Comparison of ENCODE assay signal across 8 cellular contexts in genomic region chr6:46014511-46015118, GRCh38. TPM values are rescaled to one million over a fixed set of nuclear protein-coding genes. Genes with fewer than 3 reads are reported as not detected.
A peak's percentile ranks its signal among the peaks of the same experiment; 100 is the strongest.
DNase-seq lines count a peak whose midpoint lies in the region; ATAC-seq and TF ChIP-seq lines count a peak whose summit lies in the region.

No MANE protein-coding gene starts in this region.

- no peaks in the 10 kb centered on the region for H3K36me3 ChIP-seq in adipocyte (ENCODE audit: control insufficient read depth, insufficient read depth, low read length, severe bottlenecking)
- H3K36me3 ChIP-seq in liver (ENCODE audit: control insufficient read depth in 4 of 4, insufficient read depth in 3 of 4, low read depth in 1 of 4, low read length in 3 of 4): no peaks in the 10 kb centered on the region
- no peaks in the 10 kb centered on the region for H3K36me3 ChIP-seq in stomach smooth muscle (ENCODE audit: control insufficient read depth in 2 of 2, insufficient read depth in 2 of 2, low read length in 2 of 2)

- H3K27ac ChIP-seq in liver (ENCODE audit: low read depth in 1 of 2, low read length in 2 of 2) (no peak overlapping the region), stomach smooth muscle (ENCODE audit: low read length) (no peak overlapping the region)

- H3K9me3 ChIP-seq in adipocyte (ENCODE audit: control insufficient read depth, low read length): peaks cover 14% of the 10 kb centered on the region
- peaks cover 0 to 11% (median 0%) of the 10 kb centered on the region in 4 donors for H3K9me3 ChIP-seq in liver (ENCODE audit: control insufficient read depth in 4 of 4, low read length in 3 of 4)
- H3K9me3 ChIP-seq in stomach smooth muscle (ENCODE audit: control insufficient read depth in 2 of 2, low read length in 2 of 2): no peaks in the 10 kb centered on the region

- 26% methylated on average over 21 of the region's 21 CpGs for WGBS in liver

- H3K27me3 ChIP-seq in adipocyte (replicated peaks; ENCODE audit: control insufficient read depth, insufficient read depth, low read length): peaks cover 54% of the 10 kb centered on the region
- peaks cover 0 to 8% (median under 1%) of the 10 kb centered on the region in 4 donors for H3K27me3 ChIP-seq in liver (ENCODE audit: control insufficient read depth in 4 of 4, insufficient read depth in 4 of 4, low read length in 3 of 4)
- H3K27me3 ChIP-seq in stomach smooth muscle (ENCODE audit: control insufficient read depth in 1 of 2, insufficient read depth in 2 of 2, low read length in 2 of 2): peaks cover 21 to 42% of the 10 kb centered on the region in 2 donors

- peaks cover 10% of the 10 kb centered on the region for H3K4me1 ChIP-seq in adipocyte (ENCODE audit: control insufficient read depth, insufficient read depth, low read length)
- peaks cover 0 to 14% (median 9%) of the 10 kb centered on the region in 4 donors for H3K4me1 ChIP-seq in liver (ENCODE audit: control insufficient read depth in 4 of 4, insufficient read depth in 4 of 4, low read length in 3 of 4)
- peaks cover 7% of the 10 kb centered on the region for H3K4me1 ChIP-seq in stomach smooth muscle (ENCODE audit: control insufficient read depth, insufficient read depth, low read length)

- ATAC-seq in GM21360 (IDR thresholded peaks at IDR 0.05; ENCODE audit: unreplicated experiment) (no peak), GM21526 (IDR thresholded peaks at IDR 0.05; ENCODE audit: low FRiP score, unreplicated experiment) (no peak)

- no peak for TF ChIP-seq RAD21 in liver (IDR thresholded peaks at IDR 0.05)

- H3K9ac ChIP-seq in adipocyte (ENCODE audit: low read length): no peak overlapping the region
- no peak overlapping the region for H3K9ac ChIP-seq in liver (ENCODE audit: low read depth in 1 of 2, low read length in 2 of 2)
- no peak overlapping the region for H3K9ac ChIP-seq in stomach smooth muscle (ENCODE audit: low read length in 2 of 2)

- TF ChIP-seq CTCF in liver (IDR thresholded peaks at IDR 0.05; ENCODE audit: low read depth, low read length, missing input control): no peak

- H3K4me3 ChIP-seq in adipocyte (ENCODE audit: low read length) (peak overlapping the region; percentile 64), liver (ENCODE audit: low read depth in 1 of 3, low read length in 3 of 3) (peak overlapping the region in 2 of 3 donors; percentile 4 to 57), stomach smooth muscle (ENCODE audit: low read length in 2 of 2) (peak overlapping the region; percentile 48 to 71)

- DNase-seq in NCI-H748 (lab: John Stamatoyannopoulos, UW; ENCODE audit: unreplicated experiment) (peak; percentile 23), NCI-H748 treated with DMSO at 0.1 percent for 48 hours (lab: John Stamatoyannopoulos, UW) (no peak), adipocyte (ENCODE audit: low read depth) (no peak), CD1c-positive myeloid dendritic cell (ENCODE audit: extremely low spot score) (no peak)

TF ChIP-seq in liver, 16 proteins besides CTCF, POLR2A, EP300 and RAD21:
- TF ChIP-seq REST (IDR thresholded peaks at IDR 0.05): no peak
- no peak for TF ChIP-seq SP1 (IDR thresholded peaks at IDR 0.05)
- no peak for TF ChIP-seq GABPA (IDR thresholded peaks at IDR 0.05 in 1 of 2, conservative IDR thresholded peaks at IDR 0.05 in 1 of 2)
- TF ChIP-seq HNF4A (conservative IDR thresholded peaks at IDR 0.05): no peak
- no peak for TF ChIP-seq FOXA1 (IDR thresholded peaks at IDR 0.05)
- TF ChIP-seq EGR1 (IDR thresholded peaks at IDR 0.05; ENCODE audit: low read depth in 2 of 2): no peak
- no peak for TF ChIP-seq JUND (IDR thresholded peaks at IDR 0.05)
- TF ChIP-seq HNF4G (IDR thresholded peaks at IDR 0.05): no peak
- TF ChIP-seq MAX (IDR thresholded peaks at IDR 0.05): no peak
- TF ChIP-seq RXRA (IDR thresholded peaks at IDR 0.05): no peak

RNA-seq across cellular contexts. Expression of gene CLIC5, which starts 1.0 kb away (rescaled TPM):
- under 1 TPM; 0.05 to 0.33 TPM for total RNA-seq in liver
- polyA plus RNA-seq in liver: under 1 TPM; 0.09 to 0.18 TPM
